Comparison of ENCODE assay signal across 22 cellular contexts in genomic region chr2:101677657-101678056, GRCh38. TPM values are rescaled to one million over a fixed set of nuclear protein-coding genes. Genes with fewer than 3 reads are reported as not detected.
DNase-seq lines count a peak whose midpoint lies in the region; ATAC-seq, FAIRE-seq and TF ChIP-seq lines count a peak whose summit lies in the region.
"Had no signal": no experiment of that assay in that cellular context is flagged by ENCODE, and none has a peak within 500 bp of the region (broad histone marks: within the 10 kb centered on the region; RNA-seq: fewer than 3 reads in every experiment).

No MANE protein-coding gene starts in this region.

- WGBS in GM12878 (ENCODE audit: insufficient coverage, insufficient replicate concordance, low lambda C conversion rate, missing lambda C conversion rate): 33% methylated on average over 1 of the region's 1 CpG

- peak; percentile 26 for DNase-seq in NOMO-1 treated with DMSO at 0.1 percent for 48 hours (lab: John Stamatoyannopoulos, UW; ENCODE audit: unreplicated experiment)
- no peak for DNase-seq in NOMO-1 treated with dmso at 0.1 percent for 144 hours (lab: John Stamatoyannopoulos, UW; ENCODE audit: unreplicated experiment)
- peak; percentile 12 for DNase-seq in OCI-M1 (lab: John Stamatoyannopoulos, UW)
- DNase-seq in GM12878 (ENCODE audit: low read depth, low spot score): no peak
- no peak for DNase-seq in stimulated activated naive B cell treated with anti-CD40 and anti-IgM and Interleukin-4, amounts not matched to agents 10 μg/mL and 1 μg/mL and 100 μg/mL, for 72 hours
- DNase-seq in GM19239 (ENCODE audit: insufficient read length, low spot score): no peak
- no peak for DNase-seq in NCI-H2029 (lab: John Stamatoyannopoulos, UW)
- DNase-seq: 8988T; C1 segment of cervical spinal cord; Calu3; CD8-positive, alpha-beta T cell; DMS153; NCI-H1105; NCI-H2081; NCI-H2171; NCI-H345; NCI-H524; NCI-H82; PC-3; Right ventricle myocardium superior had no signal

- in situ Hi-C loops in GM12878 (cut with MboI): no loop called here

- FAIRE-seq in GM12878 (lab: Jason Lieb, UNC): no peak
- no peak for FAIRE-seq in GM19239 (lab: Jason Lieb, UNC)
- FAIRE-seq: H54 had no signal

- H3K27ac ChIP-seq in GM12878 (ENCODE audit: control insufficient read depth, insufficient read depth): no peak overlapping the region

- intact Hi-C loops in GM12878 (cut with micrococcal nuclease; ENCODE audit: unreplicated experiment): loop anchor here (5.0 kb wide), 1 partner anchor 75 kb away; no protein-coding TSS in a partner anchor

- H3K4me1 Mint-ChIP-seq in stimulated activated naive B cell treated with anti-CD40 and anti-IgM and Interleukin-4, amounts not matched to agents 10 μg/mL and 1 μg/mL and 100 μg/mL, for 72 hours: peaks cover 21 to 37% of the 10 kb centered on the region in 2 donors

- no peak for TF ChIP-seq EP300 in GM12878 (IDR thresholded peaks at IDR 0.05; ENCODE audit: borderline replicate concordance in 1 of 2, control insufficient read depth in 1 of 2, low read depth in 2 of 2, low read length in 2 of 2)

- peak overlapping the region; percentile 86 for H3K27ac Mint-ChIP-seq in stimulated activated naive B cell treated with anti-CD40 and anti-IgM and Interleukin-4, amounts not matched to agents 10 μg/mL and 1 μg/mL and 100 μg/mL, for 72 hours
- H3K27ac Mint-ChIP-seq: CD8-positive, alpha-beta T cell had no signal

- ATAC-seq in GM12878 (peak; percentile 39), HG03439 (IDR thresholded peaks at IDR 0.05; ENCODE audit: unreplicated experiment) (no peak)
- peak; percentile 80 to 90 for ATAC-seq in stimulated activated naive B cell treated with anti-CD40 and anti-IgM and Interleukin-4, amounts not matched to agents 10 μg/mL and 1 μg/mL and 100 μg/mL, for 72 hours (replicated peaks)
- ATAC-seq: CD8-positive, alpha-beta T cell; PC-3 had no signal

- no peak overlapping the region for H3K4me2 ChIP-seq in GM12878 (ENCODE audit: control insufficient read depth, insufficient read depth)

- H3K36me3 ChIP-seq in GM12878 (ENCODE audit: control insufficient read depth in 2 of 2, insufficient read depth in 2 of 2, low read length in 1 of 2): no peaks in the 10 kb centered on the region

- H3K27me3 ChIP-seq in GM12878 (replicated peaks in 1 of 2; ENCODE audit: control insufficient read depth in 2 of 2, insufficient read depth in 2 of 2, low read length in 1 of 2): no peaks in the 10 kb centered on the region; a peak in 1 of 4 replicates

- TF ChIP-seq RAD21 in GM12878 (IDR thresholded peaks at IDR 0.05; ENCODE audit: insufficient read depth, low read depth, low read length): no peak

- H3K4me1 ChIP-seq in GM12878 (ENCODE audit: control insufficient read depth, insufficient read depth, low read length): no peaks in the 10 kb centered on the region

- SMC1A ChIA-PET in GM12878 (lab: Charles Lee; ENCODE audit: uncharacterized antibody, unreplicated experiment): interaction anchor here (0.6 to 1.4 kb wide), 7 partner anchors 12 to 154 kb away, joined by 3 to 6 read pairs (median 4); no protein-coding TSS in a partner anchor

- peaks cover 3 to 6% of the 10 kb centered on the region in 2 donors for H3K36me3 Mint-ChIP-seq in stimulated activated naive B cell treated with anti-CD40 and anti-IgM and Interleukin-4, amounts not matched to agents 10 μg/mL and 1 μg/mL and 100 μg/mL, for 72 hours
- H3K36me3 Mint-ChIP-seq: CD8-positive, alpha-beta T cell had no signal

- no TSS peak for BruUV-seq in GM12878 (replicated peaks; lab: Mats Ljungman, UMichigan)

- no peak for TF ChIP-seq CTCF in GM12878 (IDR thresholded peaks at IDR 0.05 in 2 of 3, conservative IDR thresholded peaks at IDR 0.05 in 1 of 3; ENCODE audit: control insufficient read depth in 2 of 3, extremely low read depth in 1 of 3, insufficient read depth in 1 of 3, low read depth in 3 of 3, low read length in 3 of 3)

- RAD21 ChIA-PET in GM12878 (lab: Charles Lee; ENCODE audit: unreplicated experiment): interaction anchor here (1.1 to 1.3 kb wide), 3 partner anchors 23 to 54 kb away, joined by 3 to 7 read pairs (median 4); no protein-coding TSS in a partner anchor

- no peak overlapping the region for H3K9ac ChIP-seq in GM12878 (ENCODE audit: control insufficient read depth, insufficient read depth, low read length)

- H3K9me3 ChIP-seq in GM12878 (replicated peaks; ENCODE audit: control insufficient read depth, insufficient read depth, low read length): peaks cover 2% of the 10 kb centered on the region; the same call in 1 of the 3 replicates

- CTCF ChIA-PET in GM12878 (lab: Yijun Ruan, JAX): interaction anchor here (0.7 kb wide), 1 partner anchor 913 kb away, joined by 3 read pairs; no protein-coding TSS in a partner anchor

- H3K79me2 ChIP-seq in GM12878 (ENCODE audit: control insufficient read depth, insufficient read depth, low read length): no peaks in the 10 kb centered on the region

- no peak overlapping the region for H3K4me3 ChIP-seq in GM12878

- no peak for TF ChIP-seq POLR2A in GM12878 (IDR thresholded peaks at IDR 0.05; ENCODE audit: low read depth, low read length)

- H2AFZ ChIP-seq in GM12878 (ENCODE audit: control insufficient read depth, low read depth, low read length): no peak overlapping the region

- peaks cover 0 to 3% of the 10 kb centered on the region in 2 donors for H3K9me3 Mint-ChIP-seq in stimulated activated naive B cell treated with anti-CD40 and anti-IgM and Interleukin-4, amounts not matched to agents 10 μg/mL and 1 μg/mL and 100 μg/mL, for 72 hours
- H3K9me3 Mint-ChIP-seq: CD8-positive, alpha-beta T cell had no signal

- no peak overlapping the region for H3K4me3 Mint-ChIP-seq in stimulated activated naive B cell treated with anti-CD40 and anti-IgM and Interleukin-4, amounts not matched to agents 10 μg/mL and 1 μg/mL and 100 μg/mL, for 72 hours
- H3K4me3 Mint-ChIP-seq: CD8-positive, alpha-beta T cell had no signal

- no peaks in the 10 kb centered on the region for H4K20me1 ChIP-seq in GM12878 (ENCODE audit: control insufficient read depth, insufficient read depth)

- no peaks in the 10 kb centered on the region for H3K27me3 Mint-ChIP-seq in stimulated activated naive B cell treated with anti-CD40 and anti-IgM and Interleukin-4, amounts not matched to agents 10 μg/mL and 1 μg/mL and 100 μg/mL, for 72 hours

- POLR2A ChIA-PET in GM12878 (lab: Charles Lee): no interaction called here

TF ChIP-seq in GM12878, 131 proteins besides CTCF, POLR2A, EP300 and RAD21:
- TF ChIP-seq TAF1 (IDR thresholded peaks at IDR 0.05; ENCODE audit: borderline replicate concordance, low read depth, low read length) (no peak), SPI1 (IDR thresholded peaks at IDR 0.05; ENCODE audit: borderline replicate concordance, insufficient read depth, low read depth, low read length) (peak; percentile 79; the same call in 1 of the 2 replicates)
TF ChIP-seq in GM12878: peak in this region for 1.

RNA-seq across cellular contexts. Expression of gene MAP4K4, which starts 19.9 kb away (rescaled TPM):
- total RNA-seq in GM12878 (2013; cell fraction: nucleolus; rRNA removed): 37.7 and 39.0 TPM in 2 replicates
- 9.0 and 9.2 TPM in 2 replicates for total RNA-seq in GM12878 (2014; rRNA removed)
- 10.4 and 12.1 TPM in 2 replicates for total RNA-seq in GM12878 (2014; rRNA removed; fragmentation: Illumina TruSeq; extraction: Trizol)
- total RNA-seq in GM12878 (2021): 17.2 and 19.8 TPM in 2 replicates
- 1.1 TPM for polyA plus RNA-seq in GM12878 (2011; ENCODE audit: low read depth)
- polyA plus RNA-seq in GM12878 (2011; rRNA removed): 45.7 and 50.4 TPM in 2 replicates
- polyA plus RNA-seq in GM12878 (2011; cell fraction: cytosol; rRNA removed): 38.5 and 40.0 TPM in 2 replicates
- polyA plus RNA-seq in GM12878 (2011; cell fraction: nucleus; rRNA removed): 113 and 120 TPM in 2 replicates
- polyA plus RNA-seq in GM12878 (2012): 1.4 and 1.6 TPM in 2 replicates
- polyA plus RNA-seq in GM12878 (2014; fragmentation: Illumina TruSeq; extraction: Trizol): 17.9 and 18.9 TPM in 2 replicates
- polyA plus RNA-seq in GM12878 (2014; fragmentation: Nextera tagmentation; extraction: Ambion mirVana): 1 to 10 TPM; 1.9 to 2.5 TPM
- 12.4 and 13.1 TPM in 2 replicates for polyA plus RNA-seq in GM12878 (2014; rRNA removed)
- polyA plus RNA-seq in GM12878 (2016; fragmentation: Nextera tagmentation; extraction: Ambion mirVana): 1 to 10 TPM; 2.6 to 2.9 TPM
- 94.8 and 109 TPM in 2 replicates for polyA minus RNA-seq in GM12878 (2011; rRNA and poly(A)+ RNA removed)
- 26.1 and 26.6 TPM in 2 replicates for polyA minus RNA-seq in GM12878 (2011; cell fraction: cytosol; rRNA and poly(A)+ RNA removed)
- 133 and 207 TPM in 2 replicates for polyA minus RNA-seq in GM12878 (2011; cell fraction: nucleus; rRNA and poly(A)+ RNA removed)

Comparison
In these comparisons a context has a peak if more than half of its experiments do, and no peak if none do; other contexts are left out.
1. DNase-seq: peak in NOMO-1 treated with DMSO at 0.1 percent for 48 hours (single experiment) and OCI-M1 (single experiment); none in NOMO-1 treated with dmso at 0.1 percent for 144 hours (single experiment), GM12878 (single experiment), stimulated activated naive B cell treated with anti-CD40 and anti-IgM and Interleukin-4, amounts not matched to agents 10 μg/mL and 1 μg/mL and 100 μg/mL, for 72 hours (single experiment), GM19239 (single experiment) and NCI-H2029 (single experiment).